Comparison of ENCODE assay signal across 1 cellular context in genomic region chr7:8765374-8765773, GRCh38.
TF ChIP-seq lines count a peak whose summit lies in the region.

No MANE protein-coding gene starts in this region.

TF ChIP-seq in K562, 482 proteins besides CTCF, POLR2A, EP300 and RAD21 (continued from another document):
- no peak for TF ChIP-seq ZBTB7A (IDR thresholded peaks at IDR 0.05; ENCODE audit: borderline replicate concordance, control insufficient read depth, low read depth, low read length)
